ENCODE assay signal across 24 cellular contexts in the genomic region with DNA sequence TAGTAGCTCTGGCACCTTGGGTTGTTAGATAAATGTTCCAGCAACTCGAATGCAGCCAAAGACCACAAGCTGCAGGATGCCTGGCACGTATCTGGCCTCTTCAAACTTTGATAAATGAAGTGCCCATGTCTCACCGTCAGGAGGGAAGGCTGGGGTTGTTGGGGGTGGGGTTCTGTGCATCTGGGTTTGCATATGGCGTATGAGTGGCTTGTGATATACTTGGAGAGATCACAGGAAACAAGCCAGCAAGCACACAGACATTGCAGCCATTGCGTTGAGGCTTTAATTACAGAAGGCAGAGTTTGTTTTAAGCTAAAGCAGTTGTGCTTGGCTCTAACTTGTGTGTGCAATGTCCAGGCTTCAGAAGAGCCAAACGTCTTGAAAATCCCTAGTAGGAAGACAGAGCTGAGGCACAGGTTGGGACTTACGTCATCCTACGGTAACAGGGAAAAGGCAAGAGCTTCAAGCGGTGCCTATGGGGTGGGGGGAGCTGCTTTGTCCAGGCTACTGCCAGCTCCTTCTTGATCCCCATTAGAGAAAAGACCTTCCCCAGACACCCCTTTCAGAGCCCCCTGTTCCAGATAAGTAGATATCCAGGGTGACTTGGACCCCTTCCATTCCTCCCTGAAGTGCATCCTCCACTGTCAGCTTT.
DNase-seq lines count a peak whose midpoint lies in the region; ATAC-seq and TF ChIP-seq lines count a peak whose summit lies in the region.
"Had no signal": no experiment of that assay in that cellular context is flagged by ENCODE, and none has a peak within 500 bp of the region (broad histone marks: within the 10 kb centered on the region; RNA-seq: fewer than 3 reads in every experiment).

No MANE protein-coding gene starts in this region.

- no peak for TF ChIP-seq CTCF in Calu3 (IDR thresholded peaks at IDR 0.05; ENCODE audit: unreplicated experiment)
- TF ChIP-seq CTCF in coronary artery (IDR thresholded peaks at IDR 0.05), result no peak

- H3K4me1 Mint-ChIP-seq in Calu3 (ENCODE audit: low read depth, unreplicated experiment), result peaks cover 68% of the 10 kb centered on the region
- H3K4me1 Mint-ChIP-seq: IgD-negative memory B cell had no signal

- H3K4me3 ChIP-seq in MG63, result no peak overlapping the region
- no peak overlapping the region for H3K4me3 ChIP-seq in coronary artery
- H3K4me3 ChIP-seq in muscle layer of colon (ENCODE audit: low read depth in 1 of 2, low read length in 2 of 2), result no peak overlapping the region
- H3K4me3 ChIP-seq: pancreas, right lobe of liver had no signal

- no peak overlapping the region for H3K4me3 Mint-ChIP-seq in Calu3 (ENCODE audit: low read depth, unreplicated experiment)
- H3K4me3 Mint-ChIP-seq: activated naive CD8-positive, alpha-beta T cell; IgD-negative memory B cell; mesothelial cell of epicardium; natural killer cell treated with Interleukin-12 subunit alpha and Interleukin-12 subunit beta and Interleukin-15 and Interleukin-18, amount 100 ng/mL, for 72 hours had no signal

- peaks cover 54% of the 10 kb centered on the region for H3K36me3 Mint-ChIP-seq in Calu3 (ENCODE audit: insufficient read depth, unreplicated experiment)

- H3K27ac Mint-ChIP-seq in Calu3 (ENCODE audit: unreplicated experiment), result peak overlapping the region; percentile 98
- H3K27ac Mint-ChIP-seq: activated naive CD8-positive, alpha-beta T cell; IgD-negative memory B cell; mesothelial cell of epicardium; natural killer cell treated with Interleukin-12 subunit alpha and Interleukin-12 subunit beta and Interleukin-15 and Interleukin-18, amount 100 ng/mL, for 72 hours had no signal

- intact Hi-C loops in Calu3 (cut with micrococcal nuclease; ENCODE audit: unreplicated experiment), result loop anchor here (2.0 kb wide), 1 partner anchor 173 kb away; no protein-coding TSS in a partner anchor

- H3K36me3 ChIP-seq in MG63 (no peaks in the 10 kb centered on the region), muscle layer of colon (ENCODE audit: insufficient read depth, low read length) (no peaks in the 10 kb centered on the region)
- H3K36me3 ChIP-seq: pancreas, right lobe of liver had no signal

- H3K27me3 Mint-ChIP-seq in Calu3 (ENCODE audit: unreplicated experiment), result no peaks in the 10 kb centered on the region

- H3K9ac ChIP-seq in muscle layer of colon (ENCODE audit: low read length), result no peak overlapping the region

- H3K27ac ChIP-seq in coronary artery, result no peak overlapping the region
- H3K27ac ChIP-seq in muscle layer of colon (ENCODE audit: low read depth, low read length), result peak overlapping the region; percentile 76
- H3K27ac ChIP-seq: right lobe of liver had no signal

- H3K4me1 ChIP-seq in muscle layer of colon (ENCODE audit: insufficient read depth, low read length), result peaks cover 30% of the 10 kb centered on the region

- H3K9me3 Mint-ChIP-seq in Calu3 (ENCODE audit: low read depth, unreplicated experiment), result peaks cover 17% of the 10 kb centered on the region

- no peaks in the 10 kb centered on the region for H3K27me3 ChIP-seq in MG63
- H3K27me3 ChIP-seq in muscle layer of colon (ENCODE audit: control insufficient read depth in 1 of 2, insufficient read depth in 2 of 2, low read length in 2 of 2), result no peaks in the 10 kb centered on the region
- H3K27me3 ChIP-seq: pancreas had no signal

- CTCF ChIA-PET in Calu3 (lab: Charles Lee), result interaction anchor here (0.8 kb wide), 1 partner anchor 9 kb away, joined by 4 read pairs; no protein-coding TSS in a partner anchor

- no peak for ATAC-seq in HG03108 (IDR thresholded peaks at IDR 0.05; ENCODE audit: unreplicated experiment)
- ATAC-seq: activated CD4-positive, CD25-positive, alpha-beta regulatory T cell treated with anti-CD3 and anti-CD28 coated beads, Interleukin-2, amount 50 U/mL, for 24 hours; natural killer cell treated with Interleukin-12 subunit alpha and Interleukin-12 subunit beta and Interleukin-15 and Interleukin-18, amount 100 ng/mL, for 72 hours; right lobe of liver had no signal

- no peak for DNase-seq in Calu3
- DNase-seq in MG63, result peak; percentile 76
- peak; percentile 19 for DNase-seq in coronary artery (ENCODE audit: low spot score)
- DNase-seq in NK-92 treated with Interleukin-12 subunit alpha and Interleukin-12 subunit beta, amount 100 ng/mL, for 24 hours (lab: John Stamatoyannopoulos, UW), result no peak
- no peak for DNase-seq in hepatic stellate cell (ENCODE audit: low spot score)
- no peak for DNase-seq in activated CD4-positive, alpha-beta T cell treated with anti-CD3 and anti-CD28 coated beads, Interleukin-2, amount 50 U/mL, for 4 hours
- DNase-seq: effector CD4-positive, alpha-beta T cell; erythroblast; GOT3; MM.1S; NCI-H1436; NCI-H524 treated with DMSO at 0.1 percent for 48 hours; right lobe of liver; SIG-M5; stimulated activated CD8-positive, alpha-beta memory T cell treated with anti-CD3 and anti-CD28 coated beads, Interleukin-4, amount 100 ng/mL, for 48 hours; substantia nigra had no signal

- BruUV-seq in Calu3 (replicated peaks; lab: Mats Ljungman, UMichigan), result no TSS peak

- H3K9me3 ChIP-seq in MG63 (0 out of 2 replicates have a peak, but pooled peaks cover 2% of the 10 kb centered on the region), muscle layer of colon (ENCODE audit: low read length) (no peaks in the 10 kb centered on the region)
- H3K9me3 ChIP-seq: pancreas, right lobe of liver had no signal

Comparison
In these comparisons a context has a peak if more than half of its experiments do, and no peak if none do; other contexts are left out.
1. DNase-seq: peak in MG63 (single experiment) and coronary artery (single experiment); none in Calu3 (single experiment), NK-92 treated with Interleukin-12 subunit alpha and Interleukin-12 subunit beta, amount 100 ng/mL, for 24 hours (single experiment), hepatic stellate cell (single experiment) and activated CD4-positive, alpha-beta T cell treated with anti-CD3 and anti-CD28 coated beads, Interleukin-2, amount 50 U/mL, for 4 hours (0 of 2).